19 cellular contexts compared by ENCODE assay signal in genomic region chr17:45220079-45220478, GRCh38. TPM values are rescaled to one million over a fixed set of nuclear protein-coding genes. Genes with fewer than 3 reads are reported as not detected.
A peak's percentile ranks its signal among the peaks of the same experiment; 100 is the strongest.
DNase-seq lines count a peak whose midpoint lies in the region; ATAC-seq and TF ChIP-seq lines count a peak whose summit lies in the region.
"Had no signal": no experiment of that assay in that cellular context is flagged by ENCODE, and none has a peak within 500 bp of the region (broad histone marks: within the 10 kb centered on the region; RNA-seq: fewer than 3 reads in every experiment).

No MANE protein-coding gene starts in this region.

- no peaks in the 10 kb centered on the region for H3K9me3 ChIP-seq in osteoblast (ENCODE audit: low read depth, low read length)
- H3K9me3 ChIP-seq: mucosa of descending colon, right atrium auricular region had no signal

- TF ChIP-seq CTCF in brain (conservative IDR thresholded peaks at IDR 0.05) (no peak), osteoblast (IDR thresholded peaks at IDR 0.05; ENCODE audit: extremely low read depth, low read depth, low read length) (no peak)

- peak overlapping the region; percentile 80 for H3K4me3 Mint-ChIP-seq in T-helper 2 cell treated with Interferon-gamma antibody and Interleukin-4, amounts not matched to agents 5 μg/mL and 100 μg/mL, for 36 hours
- H3K4me3 Mint-ChIP-seq in IgD-negative memory B cell (peak overlapping the region; percentile 71 to 81 (median 80)), brain (peak overlapping the region; percentile 74 to 87 (median 81))

- DNase-seq in T-helper 2 cell treated with Interferon-gamma antibody and Interleukin-4, amounts not matched to agents 5 μg/mL and 100 μg/mL, for 36 hours (ENCODE audit: low spot score): peak; percentile 10
- DNase-seq in T-helper 2 cell: no peak
- DNase-seq in osteoblast (ENCODE audit: insufficient read length, low spot score, missing footprints): peak; percentile 50
- no peak for DNase-seq in sciatic nerve (ENCODE audit: low spot score)
- DNase-seq: 8988T; activated effector memory CD4-positive, alpha-beta T cell treated with anti-CD3 and anti-CD28 coated beads, Interleukin-2, amount 50 U/mL, for 16 hours; central memory CD4-positive, alpha-beta T cell; GOT3; Kasumi-1; NCI-H187; stimulated activated CD4-positive, alpha-beta T cell treated with anti-CD3 and anti-CD28 coated beads, Interleukin-4, amount 100 ng/mL, for 1 hour had no signal

- H3K4me1 ChIP-seq in osteoblast (ENCODE audit: insufficient read depth, low read length): peaks cover 5% of the 10 kb centered on the region

- H3K9me3 Mint-ChIP-seq in T-helper 2 cell treated with Interferon-gamma antibody and Interleukin-4, amounts not matched to agents 5 μg/mL and 100 μg/mL, for 36 hours: no peaks in the 10 kb centered on the region
- H3K9me3 Mint-ChIP-seq in IgD-negative memory B cell: no peaks in the 10 kb centered on the region
- peaks cover 0 to 8% (median 0%) of the 10 kb centered on the region in 5 experiments for H3K9me3 Mint-ChIP-seq in brain

- no peak for ATAC-seq in HG02970 (IDR thresholded peaks at IDR 0.05; ENCODE audit: low FRiP score, unreplicated experiment)
- no peak for ATAC-seq in HG03280 (IDR thresholded peaks at IDR 0.05; ENCODE audit: unreplicated experiment)
- ATAC-seq in sciatic nerve: no peak
- ATAC-seq: activated CD4-positive, CD25-positive, alpha-beta regulatory T cell treated with anti-CD3 and anti-CD28 coated beads, Interleukin-2, amount 50 U/mL, for 24 hours; mucosa of descending colon had no signal

- H3K36me3 ChIP-seq in osteoblast (ENCODE audit: insufficient read depth, low read length): no peaks in the 10 kb centered on the region
- H3K36me3 ChIP-seq: right atrium auricular region had no signal

- peak overlapping the region; percentile 64 for H3K27ac Mint-ChIP-seq in T-helper 2 cell treated with Interferon-gamma antibody and Interleukin-4, amounts not matched to agents 5 μg/mL and 100 μg/mL, for 36 hours
- H3K27ac Mint-ChIP-seq in IgD-negative memory B cell (peak overlapping the region; percentile 72 to 93 (median 76)), brain (peak overlapping the region in 2 of 5 experiments; percentile 37 to 80)

- H4K20me1 ChIP-seq in osteoblast (ENCODE audit: insufficient read depth, low read length): no peaks in the 10 kb centered on the region

- H3K79me2 ChIP-seq in osteoblast (ENCODE audit: insufficient read depth, low read length): no peaks in the 10 kb centered on the region

- H3K27me3 ChIP-seq in osteoblast (ENCODE audit: insufficient read depth, low read length): peaks cover 30% of the 10 kb centered on the region
- H3K27me3 ChIP-seq: right atrium auricular region had no signal

- peaks cover 42% of the 10 kb centered on the region for H3K4me1 Mint-ChIP-seq in T-helper 2 cell treated with Interferon-gamma antibody and Interleukin-4, amounts not matched to agents 5 μg/mL and 100 μg/mL, for 36 hours (ENCODE audit: low read depth)
- H3K4me1 Mint-ChIP-seq in IgD-negative memory B cell: peaks cover 17 to 34% (median 33%) of the 10 kb centered on the region in 3 donors
- H3K4me1 Mint-ChIP-seq in brain: peaks cover 40% of the 10 kb centered on the region

- no peak overlapping the region for H3K4me2 ChIP-seq in osteoblast (ENCODE audit: insufficient read depth, low read length)

- peaks cover 66% of the 10 kb centered on the region for H3K36me3 Mint-ChIP-seq in T-helper 2 cell treated with Interferon-gamma antibody and Interleukin-4, amounts not matched to agents 5 μg/mL and 100 μg/mL, for 36 hours (ENCODE audit: low read depth)
- H3K36me3 Mint-ChIP-seq in IgD-negative memory B cell: peaks cover 6% of the 10 kb centered on the region
- H3K36me3 Mint-ChIP-seq in brain: no peaks in the 10 kb centered on the region

- no peaks in the 10 kb centered on the region for H3K27me3 Mint-ChIP-seq in T-helper 2 cell treated with Interferon-gamma antibody and Interleukin-4, amounts not matched to agents 5 μg/mL and 100 μg/mL, for 36 hours (ENCODE audit: low read depth)
- no peaks in the 10 kb centered on the region for H3K27me3 Mint-ChIP-seq in IgD-negative memory B cell
- peaks cover 65% of the 10 kb centered on the region for H3K27me3 Mint-ChIP-seq in brain

- no peak overlapping the region for H2AFZ ChIP-seq in osteoblast (ENCODE audit: low read length)

- intact Hi-C loops in sciatic nerve (cut with DNase I): loop anchor here (5.0 kb wide), 1 partner anchor 167 kb away; no protein-coding TSS in a partner anchor

- H3K4me3 ChIP-seq in osteoblast (ENCODE audit: insufficient read depth, low read length): no peak overlapping the region
- H3K4me3 ChIP-seq: mucosa of descending colon, right atrium auricular region had no signal

- H3K27ac ChIP-seq in osteoblast (ENCODE audit: low read depth, low read length): no peak overlapping the region
- H3K27ac ChIP-seq: right atrium auricular region had no signal

RNA-seq across cellular contexts. Expression of gene FMNL1, which starts 1.6 kb away (rescaled TPM):
- 36.5 TPM for polyA plus RNA-seq in IgD-negative memory B cell
- polyA plus RNA-seq in brain (ENCODE audit: insufficient read depth, low read depth, low replicate concordance): 26.1 TPM
- 2.7 and 3.6 TPM in 2 replicates for total RNA-seq in osteoblast
- 39.6 TPM for total RNA-seq in sciatic nerve

RNA-seq across cellular contexts. Expression of gene SPATA32, which starts 41.8 kb away (rescaled TPM):
- 0.34 TPM for polyA plus RNA-seq in IgD-negative memory B cell
- not detected for polyA plus RNA-seq in brain (ENCODE audit: insufficient read depth, low read depth, low replicate concordance)
- not detected in 2 replicates for total RNA-seq in osteoblast
- total RNA-seq in sciatic nerve: not detected
- total RNA-seq: endothelial cell of umbilical vein, right atrium auricular region had no signal
- polyA plus RNA-seq: endothelial cell of umbilical vein had no signal

RNA-seq across cellular contexts. Expression of gene HEXIM2, which starts 58.4 kb away (rescaled TPM):
- polyA plus RNA-seq in IgD-negative memory B cell (6.3 TPM), brain (ENCODE audit: insufficient read depth, low read depth, low replicate concordance) (17.2 TPM)
- total RNA-seq in osteoblast (10.0 and 10.9 TPM in 2 replicates), sciatic nerve (6.8 TPM)

Comparison
In these comparisons a context has a peak if more than half of its experiments do, and no peak if none do; other contexts are left out.
1. DNase-seq: peak in T-helper 2 cell treated with Interferon-gamma antibody and Interleukin-4, amounts not matched to agents 5 μg/mL and 100 μg/mL, for 36 hours (single experiment) and osteoblast (single experiment); none in T-helper 2 cell (0 of 5) and sciatic nerve (single experiment).
2. Peak in every context shown above with its lines, with median percentiles within 50 percentile points of each other: H3K4me3 Mint-ChIP-seq.